ENCODE assay signal across 28 cellular contexts in the genomic region with DNA sequence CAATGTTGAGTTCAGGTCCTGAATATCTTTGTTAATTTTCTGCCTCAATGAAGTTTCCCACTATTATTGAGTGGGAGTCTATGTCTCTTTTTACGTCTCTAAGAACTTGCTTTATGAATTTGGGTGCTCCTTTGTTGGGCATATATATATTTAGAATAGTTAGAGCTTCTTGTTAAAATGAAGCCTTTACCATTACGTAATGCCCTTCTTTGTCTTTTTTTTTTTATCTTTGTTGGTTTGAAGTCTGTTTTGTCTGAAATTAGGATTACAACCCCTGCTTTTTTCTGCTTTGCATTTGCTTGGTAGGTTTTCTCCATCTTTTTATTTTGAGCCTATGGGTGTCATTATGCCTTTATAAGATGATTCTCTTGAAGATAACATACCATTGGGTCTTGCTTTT. TPM values are rescaled to one million over a fixed set of nuclear protein-coding genes. Genes with fewer than 3 reads are reported as not detected.
"Had no signal": no experiment of that assay in that cellular context is flagged by ENCODE, and none has a peak within 500 bp of the region (broad histone marks: within the 10 kb centered on the region; RNA-seq: fewer than 3 reads in every experiment).

No MANE protein-coding gene starts in this region.

- DNase-seq: stimulated activated CD4-positive, alpha-beta T cell treated with anti-CD3 and anti-CD28 coated beads, Interleukin-2, amount 100 ng/mL, for 48 hours; stimulated activated CD4-positive, alpha-beta T cell treated with anti-CD3 and anti-CD28 coated beads, Interleukin-4, amount 100 ng/mL, for 1 hour; stimulated activated CD4-positive, alpha-beta T cell treated with anti-CD3 and anti-CD28 coated beads, Interleukin-4, amount 100 ng/mL, for 24 hours; stimulated activated CD4-positive, alpha-beta T cell treated with anti-CD3 and anti-CD28 coated beads, Interleukin-4, amount 100 ng/mL, for 4 hours; stimulated activated CD8-positive, alpha-beta memory T cell treated with anti-CD3 and anti-CD28 coated beads, Interleukin-4, amount 100 ng/mL, for 48 hours; stimulated activated naive B cell treated with anti-CD40 and anti-IgM and Interleukin-4, amounts not matched to agents 10 μg/mL and 1 μg/mL and 100 μg/mL, for 72 hours; stimulated activated naive CD4-positive, alpha-beta T cell; stimulated activated naive CD4-positive, alpha-beta T cell treated with Interleukin-2 at 50 U/mL for 16 hours; stimulated activated naive CD8-positive, alpha-beta T cell treated with anti-CD3 and anti-CD28 coated beads, Interleukin-15, amount 100 ng/mL, for 72 hours; stimulated activated naive CD8-positive, alpha-beta T cell treated with anti-CD3 and anti-CD28 coated beads, Interleukin-15, Interleukin-2, amounts not matched to agents 100 U/mL and 50 U/mL, for 24 hours; stomach; substantia nigra; testis; thyroid gland; tibial artery; transverse colon; trophoblast cell; upper lobe of left lung; upper lobe of right lung; uterus had no signal

- H3K4me3 ChIP-seq: stomach, suprapubic skin, testis, thoracic aorta, thyroid gland, tibial artery, tibial nerve, transverse colon, upper lobe of left lung, upper lobe of right lung, uterus, vagina had no signal

- H3K27me3 ChIP-seq: stomach, suprapubic skin, testis, thyroid gland, tibial artery, tibial nerve, transverse colon, upper lobe of left lung, upper lobe of right lung, uterus, vagina had no signal

- H3K9me3 ChIP-seq: suprapubic skin, testis, thoracic aorta, thyroid gland, upper lobe of right lung, uterus, vagina had no signal

- ATAC-seq: stimulated activated effector memory CD8-positive, alpha-beta T cell treated with anti-CD3 and anti-CD28 coated beads, Interleukin-12 subunit alpha, Interleukin-12 subunit beta, amount 100 ng/mL, for 72 hours; stimulated activated memory B cell treated with anti-CD40 and anti-IgM and Interleukin-4, amounts not matched to agents 10 μg/mL and 1 μg/mL and 100 μg/mL, for 72 hours; stimulated activated naive B cell treated with anti-CD40 and anti-IgM and Interleukin-4, amounts not matched to agents 10 μg/mL and 1 μg/mL and 100 μg/mL, for 72 hours; stimulated activated naive CD8-positive, alpha-beta T cell treated with anti-CD3 and anti-CD28 coated beads, Interleukin-15, amount 100 ng/mL, for 72 hours; stimulated activated naive CD8-positive, alpha-beta T cell treated with anti-CD3 and anti-CD28 coated beads, Interleukin-15, Interleukin-2, amounts not matched to agents 100 U/mL and 50 U/mL, for 24 hours; upper lobe of right lung had no signal

- H3K36me3 ChIP-seq: stomach, suprapubic skin, thoracic aorta, thyroid gland, tibial artery, tibial nerve, transverse colon, upper lobe of left lung, upper lobe of right lung, uterus, vagina had no signal

- H3K4me1 ChIP-seq: stomach, suprapubic skin, testis, thyroid gland, tibial artery, tibial nerve, transverse colon, upper lobe of left lung, upper lobe of right lung, uterus, vagina had no signal

- FAIRE-seq: urothelium cell line had no signal

- H3K27ac ChIP-seq: stomach, suprapubic skin, testis, thoracic aorta, thyroid gland, tibial artery, tibial nerve, transverse colon, upper lobe of left lung, upper lobe of right lung, uterus, vagina had no signal

RNA-seq across cellular contexts. Expression of a gene that starts 10.9 kb away (rescaled TPM):
- total RNA-seq: temporal lobe, thoracic aorta, thyroid gland, tibial nerve, upper lobe of right lung had no signal
